Comparison of ENCODE assay signal across 10 cellular contexts in genomic region chr19:2053601-2054389, GRCh38. TPM values are rescaled to one million over a fixed set of nuclear protein-coding genes. Genes with fewer than 3 reads are reported as not detected.
A peak's percentile ranks its signal among the peaks of the same experiment; 100 is the strongest.
DNase-seq lines count a peak whose midpoint lies in the region; TF ChIP-seq lines count a peak whose summit lies in the region.
"Had no signal": no experiment of that assay in that cellular context is flagged by ENCODE, and none has a peak within 500 bp of the region (broad histone marks: within the 10 kb centered on the region; RNA-seq: fewer than 3 reads in every experiment).

No MANE protein-coding gene starts in this region.

- H3K4me3 Mint-ChIP-seq in CD8-positive, alpha-beta memory T cell = peak overlapping the region in 2 of 7 donors; percentile 42 to 54
- H3K4me3 Mint-ChIP-seq in progenitor cell of endocrine pancreas (ENCODE audit: low read depth) = no peak overlapping the region

- no peaks in the 10 kb centered on the region for H3K27me3 Mint-ChIP-seq in CD8-positive, alpha-beta memory T cell
- H3K27me3 Mint-ChIP-seq in progenitor cell of endocrine pancreas = no peaks in the 10 kb centered on the region

- BruUV-seq in A673 (replicated peaks; lab: Mats Ljungman, UMichigan) = no TSS peak

- peaks cover 32 to 69% (median 36%) of the 10 kb centered on the region in 3 donors for H3K4me1 Mint-ChIP-seq in CD8-positive, alpha-beta memory T cell
- peaks cover 9% of the 10 kb centered on the region for H3K4me1 Mint-ChIP-seq in progenitor cell of endocrine pancreas (ENCODE audit: low read depth)

- POLR2A ChIA-PET in CD8-positive, alpha-beta memory T cell (lab: Charles Lee) = interaction anchor here (0.6 kb wide), 1 partner anchor 15 kb away, joined by 4 read pairs; no protein-coding TSS in a partner anchor
- POLR2A ChIA-PET in A673 (lab: Charles Lee; ENCODE audit: low non-redundant PET) = interaction anchor here (0.7 kb wide), 1 partner anchor 689 kb away, joined by 3 read pairs; no protein-coding TSS in a partner anchor

- peak overlapping the region in 7 of 8 donors; percentile 51 to 99 (median 93) for H3K27ac Mint-ChIP-seq in CD8-positive, alpha-beta memory T cell
- peak overlapping the region; percentile 45 for H3K27ac Mint-ChIP-seq in progenitor cell of endocrine pancreas

- no peaks in the 10 kb centered on the region for H3K27me3 ChIP-seq in CD8-positive, alpha-beta memory T cell (ENCODE audit: insufficient read depth, low read length, poor library complexity, severe bottlenecking)
- H3K27me3 ChIP-seq in Peyer's patch (no peaks in the 10 kb centered on the region), A673 (replicated peaks; ENCODE audit: insufficient read depth, low read depth, low read length, poor library complexity) (no peaks in the 10 kb centered on the region)

- no peak overlapping the region for H3K4me3 ChIP-seq in CD8-positive, alpha-beta memory T cell (ENCODE audit: low read length)
- H3K4me3 ChIP-seq in Peyer's patch = no peak overlapping the region
- H3K4me3 ChIP-seq in fibroblast of villous mesenchyme (ENCODE audit: low read depth, low read length) = no peak overlapping the region
- no peak overlapping the region for H3K4me3 ChIP-seq in A673 (ENCODE audit: low read depth, low read length, poor library complexity, severe bottlenecking)
- H3K4me3 ChIP-seq: smooth muscle cell had no signal

- H3K36me3 Mint-ChIP-seq in CD8-positive, alpha-beta memory T cell = peaks cover 0 to 10% (median 0%) of the 10 kb centered on the region in 3 donors
- H3K36me3 Mint-ChIP-seq in progenitor cell of endocrine pancreas (ENCODE audit: insufficient read depth) = no peaks in the 10 kb centered on the region

- TF ChIP-seq CTCF in Peyer's patch (IDR thresholded peaks at IDR 0.05) = no peak
- TF ChIP-seq CTCF in fibroblast of villous mesenchyme (IDR thresholded peaks at IDR 0.05; ENCODE audit: insufficient read depth, low read depth, low read length) = no peak
- no peak for TF ChIP-seq CTCF in progenitor cell of endocrine pancreas (IDR thresholded peaks at IDR 0.05; ENCODE audit: unreplicated experiment)
- no peak for TF ChIP-seq CTCF in A673 (conservative IDR thresholded peaks at IDR 0.05; ENCODE audit: low read depth, low read length)

- intact Hi-C loops in A673 (cut with micrococcal nuclease; ENCODE audit: unreplicated experiment) = no loop called here

- H3K4me1 ChIP-seq in CD8-positive, alpha-beta memory T cell (ENCODE audit: insufficient read depth, low read length) = peaks cover 65% of the 10 kb centered on the region
- H3K4me1 ChIP-seq in Peyer's patch = peaks cover 4 to 72% (median 50%) of the 10 kb centered on the region in 4 donors
- peaks cover 24% of the 10 kb centered on the region for H3K4me1 ChIP-seq in A673 (ENCODE audit: insufficient read depth, low read length, poor library complexity, severe bottlenecking)

- CTCF ChIA-PET in CD8-positive, alpha-beta memory T cell (lab: Charles Lee) = interaction anchor here (1.1 to 3.0 kb wide), 2 partner anchors 12 to 24 kb away, joined by 4 to 19 read pairs; no protein-coding TSS in a partner anchor
- CTCF ChIA-PET in A673 (lab: Charles Lee) = no interaction called here

- H3K9me3 ChIP-seq in CD8-positive, alpha-beta memory T cell (ENCODE audit: low read length) = no peaks in the 10 kb centered on the region
- H3K9me3 ChIP-seq in Peyer's patch (no peaks in the 10 kb centered on the region), A673 (ENCODE audit: low read depth, low read length, poor library complexity, severe bottlenecking) (no peaks in the 10 kb centered on the region)

- H3K36me3 ChIP-seq in CD8-positive, alpha-beta memory T cell (ENCODE audit: insufficient read depth, low read length) = no peaks in the 10 kb centered on the region
- H3K36me3 ChIP-seq in Peyer's patch = no peaks in the 10 kb centered on the region
- no peaks in the 10 kb centered on the region for H3K36me3 ChIP-seq in A673 (ENCODE audit: insufficient read depth, low read length, poor library complexity, severe bottlenecking)

- no peak overlapping the region for H3K27ac ChIP-seq in CD8-positive, alpha-beta memory T cell (ENCODE audit: low read depth, low read length)
- H3K27ac ChIP-seq in Peyer's patch = peak overlapping the region; percentile 65 to 100 (median 94)
- no peak overlapping the region for H3K27ac ChIP-seq in A673 (ENCODE audit: low read depth, low read length, poor library complexity, severe bottlenecking)

- DNase-seq in CD8-positive, alpha-beta memory T cell = no peak
- DNase-seq in Peyer's patch (peak in 1 of 3 donors; percentile 78), fibroblast of villous mesenchyme (ENCODE audit: low read depth) (peak; percentile 92), progenitor cell of endocrine pancreas (ENCODE audit: low spot score, unreplicated experiment) (no peak), A673 (ENCODE audit: low spot score) (no peak), RKO (ENCODE audit: low spot score) (no peak), GM19240 (ENCODE audit: insufficient read length, low spot score) (no peak), activated gamma-delta T cell treated with Interleukin-2 at 50 U/mL for 16 hours (no peak)

- TF ChIP-seq POLR2A in Peyer's patch (IDR thresholded peaks at IDR 0.05) = no peak

- H3K9me3 Mint-ChIP-seq in CD8-positive, alpha-beta memory T cell = no peaks in the 10 kb centered on the region
- no peaks in the 10 kb centered on the region for H3K9me3 Mint-ChIP-seq in progenitor cell of endocrine pancreas (ENCODE audit: low read depth)

RNA-seq across cellular contexts. Expression of gene MKNK2, which starts 2.8 kb away (rescaled TPM):
- total RNA-seq in CD8-positive, alpha-beta memory T cell = 100 to 1,000 TPM; 137 to 147 TPM
- polyA plus RNA-seq in CD8-positive, alpha-beta memory T cell = 50.8 TPM
- total RNA-seq in Peyer's patch = 100 to 1,000 TPM; 119 to 253 (median 192) TPM
- 59.2 and 80.9 TPM in 2 replicates for total RNA-seq in fibroblast of villous mesenchyme
- total RNA-seq in progenitor cell of endocrine pancreas = 145 and 163 TPM in 2 replicates
- 106 and 107 TPM in 2 replicates for total RNA-seq in A673 (2021)

RNA-seq across cellular contexts. Expression of gene BTBD2, which starts 38.3 kb away (rescaled TPM):
- total RNA-seq in CD8-positive, alpha-beta memory T cell = 10 to 100 TPM; 18.6 to 22.5 TPM
- 5.3 TPM for polyA plus RNA-seq in CD8-positive, alpha-beta memory T cell
- total RNA-seq in Peyer's patch (100 to 1,000 TPM in 1 of 4 donors, 10 to 100 TPM in 3; 57.8 to 114 (median 76.0) TPM), fibroblast of villous mesenchyme (46.6 and 51.5 TPM in 2 replicates), progenitor cell of endocrine pancreas (115 and 125 TPM in 2 replicates), A673 (2021) (91.7 and 110 TPM in 2 replicates)

RNA-seq across cellular contexts. Expression of gene MOB3A, which starts 42.3 kb away (rescaled TPM):
- total RNA-seq in CD8-positive, alpha-beta memory T cell = 100 to 1,000 TPM; 171 to 188 TPM
- polyA plus RNA-seq in CD8-positive, alpha-beta memory T cell = 106 TPM
- 10 to 100 TPM; 32.6 to 55.3 (median 35.1) TPM for total RNA-seq in Peyer's patch
- 31.2 and 36.7 TPM in 2 replicates for total RNA-seq in fibroblast of villous mesenchyme
- total RNA-seq in progenitor cell of endocrine pancreas = 33.2 and 38.5 TPM in 2 replicates
- total RNA-seq in A673 (2021) = 40.7 and 47.1 TPM in 2 replicates

RNA-seq across cellular contexts. Expression of gene IZUMO4, which starts 42.9 kb away (rescaled TPM):
- 1 to 10 TPM; 8.9 to 9.7 TPM for total RNA-seq in CD8-positive, alpha-beta memory T cell
- 0.58 TPM for polyA plus RNA-seq in CD8-positive, alpha-beta memory T cell
- 1 to 10 TPM; 1.3 to 9.9 (median 3.8) TPM for total RNA-seq in Peyer's patch
- total RNA-seq in fibroblast of villous mesenchyme = 1.3 TPM in 2 replicates
- total RNA-seq in progenitor cell of endocrine pancreas = 15.9 and 16.5 TPM in 2 replicates
- 1.6 and 2.5 TPM in 2 replicates for total RNA-seq in A673 (2021)
- total RNA-seq: Daoy had no signal

Comparison
In these comparisons a context has a peak if more than half of its experiments do, and no peak if none do; other contexts are left out.
1. H3K27ac ChIP-seq: peak in Peyer's patch (4 of 4); none in CD8-positive, alpha-beta memory T cell (single experiment) and A673 (single experiment).